Comparison of ENCODE assay signal across 17 cellular contexts in the genomic region with DNA sequence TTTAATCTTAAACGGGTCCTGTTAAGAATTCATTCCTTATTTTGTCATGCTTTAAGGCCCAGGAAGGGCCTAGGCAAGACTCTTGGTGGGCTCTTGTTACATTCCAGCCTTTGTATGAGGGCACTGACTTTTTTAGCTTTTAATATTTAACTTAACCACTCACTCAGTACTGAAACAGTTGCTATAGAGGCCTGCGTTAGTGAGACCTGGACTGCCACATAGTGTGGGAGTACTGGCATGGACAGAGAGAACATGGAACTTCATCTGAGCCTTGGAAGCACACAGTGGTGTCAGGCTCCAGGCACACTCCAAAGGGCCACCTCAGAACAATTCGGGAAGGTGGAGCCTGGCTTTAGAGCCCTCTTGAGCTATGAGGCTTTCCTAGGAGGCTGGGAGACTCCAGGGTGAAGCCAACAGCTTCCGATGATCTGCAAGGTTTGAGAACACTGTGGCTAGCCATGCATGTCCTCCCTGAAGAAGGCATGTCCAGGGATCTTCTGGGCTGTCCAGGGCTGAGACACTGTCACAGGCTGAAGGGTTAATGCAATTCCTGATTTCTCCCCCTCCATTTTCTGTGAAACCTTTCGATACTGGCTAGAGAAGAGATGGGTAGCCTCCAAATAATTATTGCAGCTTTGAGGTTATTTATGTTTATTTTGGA.
DNase-seq lines count a peak whose midpoint lies in the region; ATAC-seq lines count a peak whose summit lies in the region.
"Had no signal": no experiment of that assay in that cellular context is flagged by ENCODE, and none has a peak within 500 bp of the region (broad histone marks: within the 10 kb centered on the region; RNA-seq: fewer than 3 reads in every experiment).

No MANE protein-coding gene starts in this region.

- in situ Hi-C loops in Caki2 (cut with HindIII; ENCODE audit: low pct_unique_long_range_greater_than_20kb, low sequenced_read_pairs) = no loop called here

- no peak for ATAC-seq in GM21717 (IDR thresholded peaks at IDR 0.05; ENCODE audit: unreplicated experiment)

- DNase-seq in Caki2 (ENCODE audit: low read depth) = peak; percentile 6
- peak; percentile 17 for DNase-seq in HK-2 (ENCODE audit: unreplicated experiment)
- DNase-seq in kidney glomerular epithelial cell (lab: John Stamatoyannopoulos, UW) = peak; percentile 39
- DNase-seq in renal cortical epithelial cell (ENCODE audit: low read depth) = peak; percentile 88
- no peak for DNase-seq in NCI-H345 treated with DMSO at 0.1 percent for 48 hours (lab: John Stamatoyannopoulos, UW; ENCODE audit: unreplicated experiment)
- no peak for DNase-seq in hippocampal formation (lab: John Stamatoyannopoulos, UW)
- no peak for DNase-seq in stimulated activated CD4-positive, alpha-beta T cell treated with anti-CD3 and anti-CD28 coated beads, Interleukin-1b, Interleukin-23, amount 100 ng/mL, for 48 hours
- DNase-seq: 8988T, C1 segment of cervical spinal cord, DMS153, EL, Karpas-422, NCI-H1105 treated with DMSO at 0.1 percent for 48 hours, NCI-H187 treated with DMSO at 0.1 percent for 48 hours, NCI-H446 treated with DMSO at 0.1 percent for 48 hours, NCI-H82 had no signal

Comparison
In these comparisons a context has a peak if more than half of its experiments do, and no peak if none do; other contexts are left out.
1. DNase-seq: peak in Caki2 (single experiment), HK-2 (single experiment), kidney glomerular epithelial cell (single experiment) and renal cortical epithelial cell (single experiment); none in NCI-H345 treated with DMSO at 0.1 percent for 48 hours (single experiment), hippocampal formation (0 of 2) and stimulated activated CD4-positive, alpha-beta T cell treated with anti-CD3 and anti-CD28 coated beads, Interleukin-1b, Interleukin-23, amount 100 ng/mL, for 48 hours (single experiment).